In the genomic region with DNA sequence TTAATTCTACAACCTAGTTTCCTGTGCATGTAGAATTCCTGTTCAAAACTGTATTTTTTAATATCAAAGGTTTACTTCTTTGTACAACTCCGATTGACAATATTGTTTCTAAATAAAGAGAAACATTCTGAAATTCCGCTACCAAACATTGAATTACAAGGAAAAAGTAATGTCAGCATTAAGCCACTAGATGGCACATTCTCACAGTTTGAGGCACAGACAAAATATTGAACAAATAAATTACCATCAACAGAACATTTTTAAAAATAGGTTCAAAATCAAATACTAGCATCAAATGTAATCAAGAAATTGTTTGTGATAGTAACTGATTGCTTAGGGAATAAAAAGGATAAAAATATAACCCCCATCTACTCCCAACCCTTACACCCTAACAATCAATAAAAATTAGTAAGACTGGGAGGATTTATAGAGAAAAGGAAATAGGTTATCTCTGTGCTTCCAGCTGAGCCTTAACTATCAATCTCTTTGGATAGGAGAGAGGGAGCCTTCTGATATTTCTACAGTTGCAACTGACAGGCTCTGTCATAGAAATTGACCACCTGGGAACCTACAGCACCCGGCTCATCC, we compare ENCODE assay signal across 1 cellular context.
TF ChIP-seq lines count a peak whose summit lies in the region.

No MANE protein-coding gene starts in this region.

TF ChIP-seq in GM12878, 131 proteins besides CTCF, POLR2A, EP300 and RAD21 (continued from another document):
- TF ChIP-seq ASH2L (IDR thresholded peaks at IDR 0.05; ENCODE audit: borderline replicate concordance, low read depth), result no peak
- TF ChIP-seq WRNIP1 (IDR thresholded peaks at IDR 0.05; ENCODE audit: borderline replicate concordance, low read depth, low read length), result no peak
- no peak for TF ChIP-seq ZNF687 (IDR thresholded peaks at IDR 0.05)
- no peak for TF ChIP-seq POLR2AphosphoS5 (IDR thresholded peaks at IDR 0.05; ENCODE audit: low read length)
- TF ChIP-seq SP1 (IDR thresholded peaks at IDR 0.05; ENCODE audit: low read depth, low read length), result no peak
- TF ChIP-seq, protein P1, sequence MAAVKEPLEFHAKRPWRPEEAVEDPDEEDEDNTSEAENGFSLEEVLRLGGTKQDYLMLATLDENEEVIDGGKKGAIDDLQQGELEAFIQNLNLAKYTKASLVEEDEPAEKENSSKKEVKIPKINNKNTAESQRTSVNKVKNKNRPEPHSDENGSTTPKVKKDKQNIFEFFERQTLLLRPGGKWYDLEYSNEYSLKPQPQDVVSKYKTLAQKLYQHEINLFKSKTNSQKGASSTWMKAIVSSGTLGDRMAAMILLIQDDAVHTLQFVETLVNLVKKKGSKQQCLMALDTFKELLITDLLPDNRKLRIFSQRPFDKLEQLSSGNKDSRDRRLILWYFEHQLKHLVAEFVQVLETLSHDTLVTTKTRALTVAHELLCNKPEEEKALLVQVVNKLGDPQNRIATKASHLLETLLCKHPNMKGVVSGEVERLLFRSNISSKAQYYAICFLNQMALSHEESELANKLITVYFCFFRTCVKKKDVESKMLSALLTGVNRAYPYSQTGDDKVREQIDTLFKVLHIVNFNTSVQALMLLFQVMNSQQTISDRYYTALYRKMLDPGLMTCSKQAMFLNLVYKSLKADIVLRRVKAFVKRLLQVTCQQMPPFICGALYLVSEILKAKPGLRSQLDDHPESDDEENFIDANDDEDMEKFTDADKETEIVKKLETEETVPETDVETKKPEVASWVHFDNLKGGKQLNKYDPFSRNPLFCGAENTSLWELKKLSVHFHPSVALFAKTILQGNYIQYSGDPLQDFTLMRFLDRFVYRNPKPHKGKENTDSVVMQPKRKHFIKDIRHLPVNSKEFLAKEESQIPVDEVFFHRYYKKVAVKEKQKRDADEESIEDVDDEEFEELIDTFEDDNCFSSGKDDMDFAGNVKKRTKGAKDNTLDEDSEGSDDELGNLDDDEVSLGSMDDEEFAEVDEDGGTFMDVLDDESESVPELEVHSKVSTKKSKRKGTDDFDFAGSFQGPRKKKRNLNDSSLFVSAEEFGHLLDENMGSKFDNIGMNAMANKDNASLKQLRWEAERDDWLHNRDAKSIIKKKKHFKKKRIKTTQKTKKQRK (IDR thresholded peaks at IDR 0.05; ENCODE audit: low read depth, low read length), result no peak
- TF ChIP-seq MTA2 (IDR thresholded peaks at IDR 0.05; ENCODE audit: low read depth), result no peak
- no peak for TF ChIP-seq CHD4 (IDR thresholded peaks at IDR 0.05)
TF ChIP-seq in GM12878: peak in this region for 3.
